ENCODE assay signal across 22 cellular contexts in genomic region chr11:32963721-32964120, GRCh38. TPM values are rescaled to one million over a fixed set of nuclear protein-coding genes. Genes with fewer than 3 reads are reported as not detected.
DNase-seq lines count a peak whose midpoint lies in the region; ATAC-seq and TF ChIP-seq lines count a peak whose summit lies in the region.
"Had no signal": no experiment of that assay in that cellular context is flagged by ENCODE, and none has a peak within 500 bp of the region (broad histone marks: within the 10 kb centered on the region; RNA-seq: fewer than 3 reads in every experiment).

No MANE protein-coding gene starts in this region.

- H4K20me1 ChIP-seq in PC-3 (ENCODE audit: low read length): no peaks in the 10 kb centered on the region

- H3K9me3 Mint-ChIP-seq in chondrocyte (ENCODE audit: low read depth): no peaks in the 10 kb centered on the region
- H3K9me3 Mint-ChIP-seq: CD4-positive, CD25-positive, alpha-beta regulatory T cell; CD8-positive, alpha-beta memory T cell; GM23338; HFFc6 had no signal

- H3K56ac ChIP-seq in mesendoderm (ENCODE audit: low read length): no peak overlapping the region

- POLR2A ChIA-PET in PC-3 (lab: Charles Lee; ENCODE audit: unreplicated experiment): no interaction called here

- H3K4me3 ChIP-seq in PC-3 (ENCODE audit: low read length): no peak overlapping the region
- no peak overlapping the region for H3K4me3 ChIP-seq in mesendoderm (ENCODE audit: low read length)
- H3K4me3 ChIP-seq: GM12878, GM23338 had no signal

- H3K23ac ChIP-seq in mesendoderm (ENCODE audit: low read length): no peak overlapping the region

- no peak overlapping the region for H2BK15ac ChIP-seq in mesendoderm (replicated peaks; ENCODE audit: low read depth)

- CTCF ChIA-PET in PC-3 (lab: Charles Lee): no interaction called here

- no peaks in the 10 kb centered on the region for H3F3A ChIP-seq in PC-3 (ENCODE audit: low read length, unreplicated experiment)

- H3K4me2 ChIP-seq in PC-3 (ENCODE audit: low read length) (no peak overlapping the region), mesendoderm (ENCODE audit: low read length) (no peak overlapping the region)
- H3K4me2 ChIP-seq: GM23338 had no signal

- intact Hi-C loops in PC-3 (cut with micrococcal nuclease): loop anchor here (5.0 kb wide), 1 partner anchor 156 kb away; no protein-coding TSS in a partner anchor

- no peaks in the 10 kb centered on the region for H3K9me2 ChIP-seq in PC-3 (replicated peaks; ENCODE audit: low read length)

- H2BK5ac ChIP-seq in mesendoderm (ENCODE audit: low read length): no peak overlapping the region

- H3K36me3 ChIP-seq in PC-3 (ENCODE audit: low read depth, low read length): peaks cover 17% of the 10 kb centered on the region
- peaks cover 2% of the 10 kb centered on the region for H3K36me3 ChIP-seq in mesendoderm (ENCODE audit: control insufficient read depth, insufficient read depth, low read length)

- no CpG with 5 or more reads among the region's 2 CpGs for WGBS in mesendoderm (ENCODE audit: extremely low coverage, insufficient coverage, low lambda C conversion rate)

- H3K4me3 Mint-ChIP-seq in chondrocyte (ENCODE audit: unreplicated experiment): no peak overlapping the region
- H3K4me3 Mint-ChIP-seq: CD4-positive, CD25-positive, alpha-beta regulatory T cell; CD8-positive, alpha-beta memory T cell; GM23338; HFFc6 had no signal

- H2AK5ac ChIP-seq in mesendoderm (ENCODE audit: low read length): no peak overlapping the region

- BruUV-seq in PC-3 (replicated peaks; lab: Mats Ljungman, UMichigan): no TSS peak

- peaks cover 2% of the 10 kb centered on the region for H3K4me1 Mint-ChIP-seq in chondrocyte (ENCODE audit: low read depth)
- H3K4me1 Mint-ChIP-seq: CD4-positive, CD25-positive, alpha-beta regulatory T cell; CD8-positive, alpha-beta memory T cell; GM23338 had no signal

- H3K27ac Mint-ChIP-seq in chondrocyte (ENCODE audit: unreplicated experiment): no peak overlapping the region
- H3K27ac Mint-ChIP-seq: CD4-positive, CD25-positive, alpha-beta regulatory T cell; GM23338; HFFc6 had no signal

- no peak overlapping the region for H2AFZ ChIP-seq in PC-3 (ENCODE audit: low read length)
- H2AFZ ChIP-seq: GM23338 had no signal

- no peaks in the 10 kb centered on the region for H3K27me3 Mint-ChIP-seq in chondrocyte (ENCODE audit: low read depth)
- H3K27me3 Mint-ChIP-seq: CD4-positive, CD25-positive, alpha-beta regulatory T cell; CD8-positive, alpha-beta memory T cell had no signal

- H3K79me2 ChIP-seq in PC-3 (ENCODE audit: low read length): no peaks in the 10 kb centered on the region
- H3K79me2 ChIP-seq in mesendoderm (ENCODE audit: control insufficient read depth, insufficient read depth, low read length): no peaks in the 10 kb centered on the region

- H4K8ac ChIP-seq in mesendoderm (ENCODE audit: low read depth, low read length): no peak overlapping the region

- no peak overlapping the region for H3K27ac ChIP-seq in PC-3 (ENCODE audit: low read length)
- H3K27ac ChIP-seq in mesendoderm (ENCODE audit: low read depth, low read length): no peak overlapping the region
- no peak overlapping the region for H3K27ac ChIP-seq in foreskin keratinocyte

- no peaks in the 10 kb centered on the region for H3K9me3 ChIP-seq in PC-3 (ENCODE audit: low read length)
- H3K9me3 ChIP-seq: BE2C had no signal

- H3K79me1 ChIP-seq in mesendoderm (ENCODE audit: low read length): no peaks in the 10 kb centered on the region

- H3K27me3 ChIP-seq in PC-3 (ENCODE audit: low read length) (no peaks in the 10 kb centered on the region), mesendoderm (ENCODE audit: insufficient read depth, low read length, poor library complexity) (no peaks in the 10 kb centered on the region), foreskin keratinocyte (no peaks in the 10 kb centered on the region)
- H3K27me3 ChIP-seq: BE2C had no signal

- DNase-seq in PC-3: peak; percentile 16
- peak; percentile 8 for DNase-seq in astrocyte of the hippocampus (ENCODE audit: low read depth, low spot score)
- peak; percentile 21 for DNase-seq in mesendoderm
- no peak for DNase-seq in stimulated activated CD4-positive, alpha-beta T cell treated with anti-CD3 and anti-CD28 coated beads, Interleukin-15, amount 100 ng/mL, for 24 hours
- DNase-seq in chondrocyte (ENCODE audit: low spot score): no peak
- DNase-seq in foreskin keratinocyte: no peak
- DNase-seq: ACHN; BE2C; C1 segment of cervical spinal cord; CD4-positive, CD25-positive, alpha-beta regulatory T cell; CD8-positive, alpha-beta memory T cell; COR-L47; DMS 273 treated with DMSO at 0.1 percent for 48 hours; DMS53; DND-41; EL; H7; HFFc6; IMR-90 had no signal

- no peak overlapping the region for H4K5ac ChIP-seq in mesendoderm (ENCODE audit: low read length)

- H3K4me1 ChIP-seq in PC-3 (ENCODE audit: insufficient read depth, low read length) (no peaks in the 10 kb centered on the region), mesendoderm (ENCODE audit: control insufficient read depth, low read depth, low read length) (no peaks in the 10 kb centered on the region), foreskin keratinocyte (no peaks in the 10 kb centered on the region)
- H3K4me1 ChIP-seq: BE2C had no signal

- H3K36me3 Mint-ChIP-seq in chondrocyte (ENCODE audit: low read depth): peaks cover 5% of the 10 kb centered on the region

- H2BK120ac ChIP-seq in mesendoderm (ENCODE audit: low read depth, low read length): no peak overlapping the region

- H3K18ac ChIP-seq in mesendoderm (ENCODE audit: low read length): no peak overlapping the region

- TF ChIP-seq CTCF in PC-3 (conservative IDR thresholded peaks at IDR 0.05; ENCODE audit: low read depth, low read length) (no peak), chondrocyte (IDR thresholded peaks at IDR 0.05) (no peak), foreskin keratinocyte (conservative IDR thresholded peaks at IDR 0.05) (no peak)

- H3K4ac ChIP-seq in mesendoderm (ENCODE audit: low read depth, low read length): no peak overlapping the region

- ATAC-seq in PC-3 (no peak), foreskin keratinocyte (no peak)
- ATAC-seq: GM12878, GM23338, HCT116 had no signal

- no peak overlapping the region for H3K9ac ChIP-seq in PC-3 (ENCODE audit: low read length)
- no peak overlapping the region for H3K9ac ChIP-seq in mesendoderm (ENCODE audit: low read length)

RNA-seq across cellular contexts. Expression of gene DEPDC7, which starts 52.0 kb away (rescaled TPM):
- not detected in 2 replicates for total RNA-seq in PC-3 (2014; rRNA removed)
- 3.2 TPM for polyA plus RNA-seq in mesendoderm (2013, experiment 1 of 2)
- polyA plus RNA-seq in mesendoderm (2013, experiment 2 of 2): 3.3 TPM
- total RNA-seq in chondrocyte: 4.1 to 5.0 TPM (median 4.7 TPM) in 3 replicates
- total RNA-seq in foreskin keratinocyte: 18.1 and 18.2 TPM in 2 replicates
- polyA plus RNA-seq in foreskin keratinocyte: 10.2 and 13.9 TPM in 2 replicates

Comparison
In these comparisons a context has a peak if more than half of its experiments do, and no peak if none do; other contexts are left out.
1. DNase-seq: peak in PC-3 (single experiment), astrocyte of the hippocampus (single experiment) and mesendoderm (single experiment); none in stimulated activated CD4-positive, alpha-beta T cell treated with anti-CD3 and anti-CD28 coated beads, Interleukin-15, amount 100 ng/mL, for 24 hours (single experiment), chondrocyte (single experiment) and foreskin keratinocyte (0 of 2).